Comparison of ENCODE assay signal across 8 cellular contexts in the genomic region with DNA sequence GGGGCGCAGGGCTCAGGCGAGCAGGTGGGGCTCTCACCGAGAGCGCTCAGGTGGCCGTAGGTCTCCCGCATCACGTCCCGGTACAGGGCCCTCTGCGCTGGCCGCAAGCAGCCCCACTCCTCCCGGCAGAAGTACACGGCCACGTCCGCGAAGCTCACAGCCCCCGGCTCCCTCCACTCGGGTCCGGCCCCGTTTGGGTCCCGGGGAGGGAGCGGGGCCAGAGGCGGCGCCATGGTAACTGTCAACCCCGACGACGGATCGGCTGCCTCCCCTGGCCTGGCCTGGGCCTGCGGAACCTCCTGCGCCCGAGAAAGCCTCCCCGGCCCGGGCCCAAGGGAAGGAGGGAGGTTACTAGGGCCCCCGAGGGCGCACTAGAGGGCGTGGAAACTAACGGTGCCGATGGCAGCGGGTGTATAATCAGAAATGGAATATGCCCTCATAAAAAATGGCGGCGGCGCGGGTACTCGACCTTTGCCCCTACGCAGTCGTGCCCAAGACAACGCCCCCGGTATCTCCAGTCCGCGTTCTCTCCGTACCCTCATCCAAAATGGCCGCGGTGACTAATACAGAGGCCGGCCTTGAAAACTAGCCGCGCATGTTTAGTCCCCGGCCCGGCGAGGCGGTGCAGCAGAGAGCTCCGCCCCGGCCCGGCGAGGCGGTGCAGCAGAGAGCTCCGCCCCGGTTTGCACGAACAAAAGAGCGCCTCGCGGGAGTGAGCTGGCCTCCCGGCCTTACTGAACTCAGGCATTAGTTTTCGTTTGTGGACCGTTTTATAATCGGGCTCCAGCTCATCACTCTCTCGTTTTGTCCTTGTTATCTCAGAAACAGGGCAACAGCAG. TPM values are rescaled to one million over a fixed set of nuclear protein-coding genes. Genes with fewer than 3 reads are reported as not detected.
A peak's percentile ranks its signal among the peaks of the same experiment; 100 is the strongest.
DNase-seq lines count a peak whose midpoint lies in the region; ATAC-seq and TF ChIP-seq lines count a peak whose summit lies in the region.

A gene (minus strand): TSS at position 425 of the 839 bp plus-strand sequence. CDS start 192 bp downstream, at position 233.

- peaks cover 4% of the 10 kb centered on the region for H3K36me3 ChIP-seq in mucosa of descending colon (ENCODE audit: low read depth)

- intact Hi-C loops in mucosa of descending colon (cut with DNase I, micrococcal nuclease) = no loop called here

- H3K27me3 Mint-ChIP-seq in IgD-negative memory B cell = peaks cover 6% of the 10 kb centered on the region

- H3K27ac Mint-ChIP-seq in IgD-negative memory B cell = peak within 1 kb of the TSS; percentile 89 to 94 (median 93)

- H3K4me1 Mint-ChIP-seq in IgD-negative memory B cell = peaks cover 12 to 18% (median 14%) of the 10 kb centered on the region in 3 donors

- H3K9me3 ChIP-seq in mucosa of descending colon = no peaks in the 10 kb centered on the region

- peaks cover 31% of the 10 kb centered on the region for H3K4me1 ChIP-seq in mucosa of descending colon (ENCODE audit: low read depth)

- peak within 1 kb of the TSS; percentile 84 to 95 (median 94) for H3K4me3 Mint-ChIP-seq in IgD-negative memory B cell

- H3K36me3 Mint-ChIP-seq in IgD-negative memory B cell = peaks cover 2% of the 10 kb centered on the region

- DNase-seq in DMS153 (lab: John Stamatoyannopoulos, UW) (peak; percentile 96), OCI-M2 (lab: John Stamatoyannopoulos, UW; ENCODE audit: unreplicated experiment) (peak; percentile 91), activated T-cell treated with anti-CD3 and anti-CD28 coated beads for 4 hours (peak; percentile 95), epithelial cell of esophagus (ENCODE audit: low read depth) (peak; percentile 98), mucosa of descending colon (peak; percentile 97 to 99 (median 98))
- DNase-seq in stimulated activated CD8-positive, alpha-beta memory T cell treated with anti-CD3 and anti-CD28 coated beads, Interleukin-4, amount 100 ng/mL, for 24 hours (ENCODE audit: low read depth) = peak; percentile 94

- TF ChIP-seq CTCF in epithelial cell of esophagus (IDR thresholded peaks at IDR 0.05; ENCODE audit: insufficient read depth, low read depth, low read length, missing control alignments) = no peak
- TF ChIP-seq CTCF in mucosa of descending colon (IDR thresholded peaks at IDR 0.05) = no peak

- ATAC-seq in GM21528 (IDR thresholded peaks at IDR 0.05; ENCODE audit: low FRiP score, unreplicated experiment) (peak; percentile 86), mucosa of descending colon (peak; percentile 93)

- peak within 1 kb of the TSS; percentile 73 for H3K4me3 ChIP-seq in epithelial cell of esophagus (ENCODE audit: low read length)
- peak within 1 kb of the TSS; percentile 74 for H3K4me3 ChIP-seq in mucosa of descending colon

- H3K9me3 Mint-ChIP-seq in IgD-negative memory B cell = no peaks in the 10 kb centered on the region

RNA-seq across cellular contexts. Expression of the gene that starts here (rescaled TPM):
- polyA plus RNA-seq in IgD-negative memory B cell = 6.2 TPM
- 10 to 100 TPM; 11.2 to 20.2 (median 12.7) TPM for total RNA-seq in mucosa of descending colon

Comparison
In these comparisons a context has a peak if more than half of its experiments do, and no peak if none do; other contexts are left out.
1. Peak in every context shown above with its lines: DNase-seq, ATAC-seq and H3K4me3 ChIP-seq.